Comparison of ENCODE assay signal across 19 cellular contexts in the genomic region with DNA sequence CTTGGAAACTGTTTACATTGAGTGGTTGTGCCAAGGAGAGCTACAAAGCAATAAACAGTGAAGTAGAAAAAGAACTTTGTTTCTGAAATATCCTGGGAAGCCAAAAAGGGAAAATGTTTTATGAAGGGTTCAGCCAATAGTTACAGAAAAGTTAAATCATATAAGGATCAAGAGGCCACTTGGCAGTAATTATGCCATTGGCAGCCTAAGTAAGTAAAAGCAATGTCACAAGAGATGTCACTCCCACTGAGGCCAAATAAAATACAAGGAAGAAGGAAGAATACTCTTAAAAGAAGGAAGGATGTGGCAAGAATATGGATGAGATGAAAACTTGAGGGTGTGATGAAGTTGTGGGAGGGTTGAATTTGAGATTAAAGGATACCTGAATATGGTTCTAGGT.
"Had no signal": no experiment of that assay in that cellular context is flagged by ENCODE, and none has a peak within 500 bp of the region (broad histone marks: within the 10 kb centered on the region; RNA-seq: fewer than 3 reads in every experiment).

No MANE protein-coding gene starts in this region.

- H3K27ac Mint-ChIP-seq: mesothelial cell of epicardium; nephron progenitor cell; stimulated activated naive B cell treated with anti-CD40 and anti-IgM and Interleukin-4, amounts not matched to agents 10 μg/mL and 1 μg/mL and 100 μg/mL, for 72 hours; stimulated activated naive CD8-positive, alpha-beta T cell treated with anti-CD3 and anti-CD28 coated beads, Interleukin-15, amount 100 ng/mL, for 72 hours had no signal

- H3K4me1 Mint-ChIP-seq: mesothelial cell of epicardium; nephron progenitor cell; stimulated activated naive CD8-positive, alpha-beta T cell treated with anti-CD3 and anti-CD28 coated beads, Interleukin-15, amount 100 ng/mL, for 72 hours had no signal

- H3K9me3 ChIP-seq: heart left ventricle, left lung, lower lobe of right lung, psoas muscle, right lobe of liver, thoracic aorta, transverse colon had no signal

- H3K27me3 ChIP-seq: heart left ventricle, left lung, right lobe of liver, transverse colon had no signal

- ATAC-seq: esophagus mucosa; heart left ventricle; left lung; lower lobe of right lung; psoas muscle; stimulated activated naive B cell treated with anti-CD40 and anti-IgM and Interleukin-4, amounts not matched to agents 10 μg/mL and 1 μg/mL and 100 μg/mL, for 72 hours; stimulated activated naive CD8-positive, alpha-beta T cell treated with anti-CD3 and anti-CD28 coated beads, Interleukin-15, amount 100 ng/mL, for 72 hours had no signal

- H3K27me3 Mint-ChIP-seq: memory B cell; stimulated activated naive B cell treated with anti-CD40 and anti-IgM and Interleukin-4, amounts not matched to agents 10 μg/mL and 1 μg/mL and 100 μg/mL, for 72 hours; stimulated activated naive CD8-positive, alpha-beta T cell treated with anti-CD3 and anti-CD28 coated beads, Interleukin-15, amount 100 ng/mL, for 72 hours had no signal

- H3K4me1 ChIP-seq: heart left ventricle, left lung, lower lobe of right lung, psoas muscle, transverse colon had no signal

- H3K4me3 ChIP-seq: heart left ventricle, left lung, lower lobe of right lung, psoas muscle, right lobe of liver, thoracic aorta, transverse colon had no signal

- H3K27ac ChIP-seq: heart left ventricle, left lung, lower lobe of right lung, psoas muscle, right lobe of liver, thoracic aorta, transverse colon had no signal

- H3K9me3 Mint-ChIP-seq: memory B cell; mesothelial cell of epicardium; nephron progenitor cell; stimulated activated naive B cell treated with anti-CD40 and anti-IgM and Interleukin-4, amounts not matched to agents 10 μg/mL and 1 μg/mL and 100 μg/mL, for 72 hours; stimulated activated naive CD8-positive, alpha-beta T cell treated with anti-CD3 and anti-CD28 coated beads, Interleukin-15, amount 100 ng/mL, for 72 hours had no signal

- H3K4me3 Mint-ChIP-seq: memory B cell; mesothelial cell of epicardium; nephron progenitor cell; stimulated activated naive B cell treated with anti-CD40 and anti-IgM and Interleukin-4, amounts not matched to agents 10 μg/mL and 1 μg/mL and 100 μg/mL, for 72 hours; stimulated activated naive CD8-positive, alpha-beta T cell treated with anti-CD3 and anti-CD28 coated beads, Interleukin-15, amount 100 ng/mL, for 72 hours had no signal

- DNase-seq: effector memory CD4-positive, alpha-beta T cell; heart left ventricle; hippocampal formation; kidney glomerular epithelial cell; left lung; lower lobe of right lung; nephron progenitor cell; psoas muscle; retina; right lobe of liver; stimulated activated CD4-positive, alpha-beta T cell treated with anti-CD3 and anti-CD28 coated beads, Interleukin-4, amount 100 ng/mL, for 1 hour; stimulated activated CD8-positive, alpha-beta memory T cell treated with anti-CD3 and anti-CD28 coated beads, Interleukin-4, amount 100 ng/mL, for 48 hours; stimulated activated naive B cell treated with anti-CD40 and anti-IgM and Interleukin-4, amounts not matched to agents 10 μg/mL and 1 μg/mL and 100 μg/mL, for 72 hours; stimulated activated naive CD8-positive, alpha-beta T cell treated with anti-CD3 and anti-CD28 coated beads, Interleukin-15, amount 100 ng/mL, for 72 hours; transverse colon had no signal
